In genomic region chr14:102544745-102545460, GRCh38 we compare ENCODE assay signal across 8 cellular contexts. TPM values are rescaled to one million over a fixed set of nuclear protein-coding genes. Genes with fewer than 3 reads are reported as not detected.
DNase-seq lines count a peak whose midpoint lies in the region; ATAC-seq, FAIRE-seq and TF ChIP-seq lines count a peak whose summit lies in the region.
"Had no signal": no experiment of that assay in that cellular context is flagged by ENCODE, and none has a peak within 500 bp of the region (broad histone marks: within the 10 kb centered on the region; RNA-seq: fewer than 3 reads in every experiment).

No MANE protein-coding gene starts in this region.

- in situ Hi-C loops in GM23248 (cut with MboI): no loop called here

- H3K27ac ChIP-seq in GM23248 (no peak overlapping the region), RWPE2 (ENCODE audit: poor library complexity, severe bottlenecking) (no peak overlapping the region), endothelial cell of umbilical vein (ENCODE audit: insufficient read depth, low read depth, low read length) (no peak overlapping the region)

- dilution Hi-C loops in endothelial cell of umbilical vein (cut with MboI; ENCODE audit: extremely low pct_ligation_motif_present, low sequenced_read_pairs): no loop called here

- FAIRE-seq in endothelial cell of umbilical vein (lab: Jason Lieb, UNC): no peak

- H3K4me3 ChIP-seq in GM23248 (no peak overlapping the region), RWPE2 (ENCODE audit: severe bottlenecking) (no peak overlapping the region), endothelial cell of umbilical vein (replicated peaks in 1 of 3; ENCODE audit: insufficient read depth in 1 of 3, low read depth in 1 of 3, low read length in 3 of 3) (no peak overlapping the region)

- H3K4me1 Mint-ChIP-seq in progenitor cell of endocrine pancreas (ENCODE audit: low read depth): peaks cover 8% of the 10 kb centered on the region

- intact Hi-C loops in endothelial cell of umbilical vein (cut with micrococcal nuclease): loop anchor here (5.0 kb wide), 1 partner anchor 47 kb away; the partner anchor contains the start of gene RCOR1

- peak overlapping the region; percentile 33 for H3K27ac Mint-ChIP-seq in progenitor cell of endocrine pancreas

- H3K9me2 ChIP-seq in GM23248 (ENCODE audit: insufficient read depth): no peaks in the 10 kb centered on the region

- DNase-seq in GM23248 (peak; percentile 16), RWPE2 (ENCODE audit: low spot score) (peak; percentile 73), endothelial cell of umbilical vein (ENCODE audit: low read depth, low spot score) (no peak), progenitor cell of endocrine pancreas (ENCODE audit: low spot score, unreplicated experiment) (no peak), DMS53 treated with DMSO at 0.1 percent for 48 hours (lab: John Stamatoyannopoulos, UW; ENCODE audit: unreplicated experiment) (no peak), NCI-H187 (lab: John Stamatoyannopoulos, UW) (no peak)
- DNase-seq: SHP77 treated with DMSO at 0.1 percent for 48 hours had no signal

- TF ChIP-seq POLR2A in endothelial cell of umbilical vein (IDR thresholded peaks at IDR 0.05; ENCODE audit: low read depth, low read length): no peak

- POLR2A ChIA-PET in endothelial cell of umbilical vein (lab: Charles Lee): no interaction called here

- H3K4me1 ChIP-seq in GM23248 (ENCODE audit: insufficient read depth) (no peaks in the 10 kb centered on the region), RWPE2 (ENCODE audit: insufficient read depth, poor library complexity, severe bottlenecking) (peaks cover 10% of the 10 kb centered on the region), endothelial cell of umbilical vein (ENCODE audit: control insufficient read depth, extremely low read depth, insufficient read depth, low read length) (no peaks in the 10 kb centered on the region)

- H3K79me2 ChIP-seq in GM23248 (ENCODE audit: insufficient read depth) (no peaks in the 10 kb centered on the region), endothelial cell of umbilical vein (ENCODE audit: control insufficient read depth, insufficient read depth, low read length) (no peaks in the 10 kb centered on the region)

- H3K9me3 ChIP-seq in GM23248 (ENCODE audit: low read depth) (no peaks in the 10 kb centered on the region), RWPE2 (ENCODE audit: severe bottlenecking) (no peaks in the 10 kb centered on the region), endothelial cell of umbilical vein (replicated peaks; ENCODE audit: control insufficient read depth, insufficient read depth, low read length) (no peaks in the 10 kb centered on the region)

- H3K4me2 ChIP-seq in GM23248 (ENCODE audit: unreplicated experiment): no peak overlapping the region
- no peak overlapping the region for H3K4me2 ChIP-seq in endothelial cell of umbilical vein (ENCODE audit: insufficient read depth, low read length)

- H3K36me3 ChIP-seq in GM23248 (ENCODE audit: low read depth): no peaks in the 10 kb centered on the region
- no peaks in the 10 kb centered on the region for H3K36me3 ChIP-seq in RWPE2 (ENCODE audit: low read depth)
- no peaks in the 10 kb centered on the region for H3K36me3 ChIP-seq in endothelial cell of umbilical vein (ENCODE audit: control insufficient read depth in 2 of 2, extremely low read depth in 1 of 2, insufficient read depth in 2 of 2, low read length in 2 of 2)

- H4K20me1 ChIP-seq in GM23248 (ENCODE audit: insufficient read depth): no peaks in the 10 kb centered on the region
- no peaks in the 10 kb centered on the region for H4K20me1 ChIP-seq in endothelial cell of umbilical vein (replicated peaks; ENCODE audit: control insufficient read depth, extremely low read depth, insufficient read depth, low read length)

- H3K9ac ChIP-seq in GM23248 (no peak overlapping the region), endothelial cell of umbilical vein (replicated peaks; ENCODE audit: extremely low read depth, insufficient read depth, low read length) (no peak overlapping the region)

- TF ChIP-seq CTCF in RWPE2 (IDR thresholded peaks at IDR 0.05; ENCODE audit: poor library complexity, severe bottlenecking) (no peak), endothelial cell of umbilical vein (IDR thresholded peaks at IDR 0.05; ENCODE audit: extremely low read depth in 1 of 2, insufficient read depth in 1 of 2, low read depth in 1 of 2, low read length in 2 of 2) (no peak), progenitor cell of endocrine pancreas (IDR thresholded peaks at IDR 0.05; ENCODE audit: unreplicated experiment) (no peak)

- no peaks in the 10 kb centered on the region for H3K36me3 Mint-ChIP-seq in progenitor cell of endocrine pancreas (ENCODE audit: insufficient read depth)

- peak overlapping the region; percentile 40 for H3K4me3 Mint-ChIP-seq in progenitor cell of endocrine pancreas (ENCODE audit: low read depth)

- H3K9me3 Mint-ChIP-seq in progenitor cell of endocrine pancreas (ENCODE audit: low read depth): no peaks in the 10 kb centered on the region

- no peak overlapping the region for H2AFZ ChIP-seq in GM23248
- no peak overlapping the region for H2AFZ ChIP-seq in endothelial cell of umbilical vein (ENCODE audit: low read depth, low read length)

- H3K27me3 ChIP-seq in GM23248 (replicated peaks; ENCODE audit: insufficient read depth) (peaks cover 26% of the 10 kb centered on the region), RWPE2 (ENCODE audit: insufficient read depth, poor library complexity, severe bottlenecking) (peaks cover 4% of the 10 kb centered on the region), endothelial cell of umbilical vein (ENCODE audit: control insufficient read depth in 2 of 2, insufficient read depth in 2 of 2, low read length in 2 of 2) (peaks cover 21% of the 10 kb centered on the region in 2 experiments)

- CTCF ChIA-PET in endothelial cell of umbilical vein (lab: Charles Lee): no interaction called here

- peaks cover 41% of the 10 kb centered on the region for H3K27me3 Mint-ChIP-seq in progenitor cell of endocrine pancreas

- no peaks in the 10 kb centered on the region for H3F3A ChIP-seq in GM23248 (ENCODE audit: insufficient read depth)

- WGBS in GM23248 (ENCODE audit: low coverage in 1 of 2, low lambda C conversion rate in 2 of 2, missing lambda C conversion rate in 2 of 2), 2 experiments: 13 to 21% methylated on average over 25 to 62 of the region's 66 CpGs

- no TSS peak for BruUV-seq in endothelial cell of umbilical vein (replicated peaks; lab: Mats Ljungman, UMichigan)

- ATAC-seq in RWPE2 (ENCODE audit: low read depth): 0 out of 3 replicates have a peak, but pooled peaks have one; percentile 10
- no peak for ATAC-seq in HG03354 (IDR thresholded peaks at IDR 0.05; ENCODE audit: poor library complexity, severe bottlenecking, unreplicated experiment)

- no peaks in the 10 kb centered on the region for H3K9me1 ChIP-seq in endothelial cell of umbilical vein (replicated peaks; ENCODE audit: control insufficient read depth, extremely low read depth, insufficient read depth, low read length)

TF ChIP-seq in endothelial cell of umbilical vein, 7 proteins besides CTCF, POLR2A, EP300 and RAD21:
- TF ChIP-seq EZH2 (IDR thresholded peaks at IDR 0.05; ENCODE audit: borderline replicate concordance, low read depth, low read length, severe bottlenecking) (peak; percentile 93), MYC (IDR thresholded peaks at IDR 0.05; ENCODE audit: low read depth, low read length) (no peak)
TF ChIP-seq in endothelial cell of umbilical vein: peak in this region for 1.

RNA-seq across cellular contexts. Expression of gene ANKRD9, which starts 35.3 kb away (rescaled TPM):
- 14.9 and 22.8 TPM in 2 replicates for total RNA-seq in GM23248 (2014; rRNA removed; shearing (Covaris generic))
- polyA plus RNA-seq in GM23248 (2016; fragmentation: Nextera tagmentation; extraction: Ambion mirVana) (2.1 and 2.3 TPM in 2 replicates), endothelial cell of umbilical vein (21.0 and 27.5 TPM in 2 replicates)
- total RNA-seq in endothelial cell of umbilical vein (24.6 and 25.9 TPM in 2 replicates), progenitor cell of endocrine pancreas (24.5 and 26.5 TPM in 2 replicates)
- 5.7 and 11.8 TPM in 2 replicates for polyA plus RNA-seq in endothelial cell of umbilical vein (2011; cell fraction: cytosol; rRNA removed)
- polyA plus RNA-seq in endothelial cell of umbilical vein (2011; cell fraction: nucleus; rRNA removed): 21.4 and 27.4 TPM in 2 replicates
- polyA plus RNA-seq in endothelial cell of umbilical vein (2012): 5.1 and 12.3 TPM in 2 replicates
- polyA minus RNA-seq in endothelial cell of umbilical vein: 5.9 and 6.0 TPM in 2 replicates
- 22.3 TPM for polyA minus RNA-seq in endothelial cell of umbilical vein (2011; cell fraction: cytosol; rRNA and poly(A)+ RNA removed)
- 3.6 and 3.8 TPM in 2 replicates for polyA minus RNA-seq in endothelial cell of umbilical vein (2011; cell fraction: nucleus; rRNA and poly(A)+ RNA removed)

RNA-seq across cellular contexts. Expression of gene RCOR1, which starts 47.5 kb away (rescaled TPM):
- 13.0 and 15.6 TPM in 2 replicates for total RNA-seq in GM23248 (2014; rRNA removed; shearing (Covaris generic))
- polyA plus RNA-seq in GM23248 (2016; fragmentation: Nextera tagmentation; extraction: Ambion mirVana) (3.2 and 3.4 TPM in 2 replicates), endothelial cell of umbilical vein (12.9 and 15.6 TPM in 2 replicates)
- total RNA-seq in endothelial cell of umbilical vein (31.8 and 32.2 TPM in 2 replicates), progenitor cell of endocrine pancreas (36.4 and 41.9 TPM in 2 replicates)
- 13.2 and 13.7 TPM in 2 replicates for polyA plus RNA-seq in endothelial cell of umbilical vein (2011; cell fraction: cytosol; rRNA removed)
- 21.3 and 26.5 TPM in 2 replicates for polyA plus RNA-seq in endothelial cell of umbilical vein (2011; cell fraction: nucleus; rRNA removed)
- polyA plus RNA-seq in endothelial cell of umbilical vein (2012): 14.9 and 18.9 TPM in 2 replicates
- 27.1 and 28.8 TPM in 2 replicates for polyA minus RNA-seq in endothelial cell of umbilical vein
- polyA minus RNA-seq in endothelial cell of umbilical vein (2011; cell fraction: cytosol; rRNA and poly(A)+ RNA removed): 18.4 TPM
- polyA minus RNA-seq in endothelial cell of umbilical vein (2011; cell fraction: nucleus; rRNA and poly(A)+ RNA removed): 25.8 and 36.5 TPM in 2 replicates

Comparison
In these comparisons a context has a peak if more than half of its experiments do, and no peak if none do; other contexts are left out.
1. DNase-seq: peak in GM23248 (single experiment) and RWPE2 (single experiment); none in endothelial cell of umbilical vein (single experiment), progenitor cell of endocrine pancreas (single experiment), DMS53 treated with DMSO at 0.1 percent for 48 hours (single experiment) and NCI-H187 (0 of 2).